21 cellular contexts compared by ENCODE assay signal in the genomic region with DNA sequence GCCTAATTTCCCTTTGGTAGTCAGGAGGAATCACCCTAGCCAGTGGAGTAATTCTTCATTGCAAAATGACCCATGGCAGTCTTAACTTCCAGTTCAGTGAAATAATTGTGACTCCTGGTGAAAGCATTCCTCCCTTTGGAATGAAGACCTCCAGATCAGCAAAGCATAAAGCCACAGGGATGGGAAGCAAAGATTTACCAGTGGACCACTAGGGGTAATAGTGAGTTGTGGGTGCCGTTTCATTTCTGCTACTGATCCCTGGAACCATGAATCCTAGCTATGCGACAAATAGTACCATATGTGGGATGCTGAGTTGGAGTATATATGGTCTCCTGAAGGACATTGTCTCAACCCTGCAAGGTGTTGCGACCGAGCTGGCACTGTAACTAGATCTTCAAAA. TPM values are rescaled to one million over a fixed set of nuclear protein-coding genes. Genes with fewer than 3 reads are reported as not detected.
DNase-seq lines count a peak whose midpoint lies in the region; ATAC-seq and TF ChIP-seq lines count a peak whose summit lies in the region.
"Had no signal": no experiment of that assay in that cellular context is flagged by ENCODE, and none has a peak within 500 bp of the region (broad histone marks: within the 10 kb centered on the region; RNA-seq: fewer than 3 reads in every experiment).

No MANE protein-coding gene starts in this region.

- H3K27me3 ChIP-seq in PC-3 (ENCODE audit: low read length): no peaks in the 10 kb centered on the region
- H3K27me3 ChIP-seq in neural progenitor cell: no peaks in the 10 kb centered on the region
- H3K27me3 ChIP-seq in body of pancreas: no peaks in the 10 kb centered on the region
- H3K27me3 ChIP-seq: BLaER1 treated with 17β-estradiol and CSF1 and Interleukin-3, amounts not matched to agents 10 nM and 100 nM; breast epithelium; hepatocyte had no signal

- H3K9me3 Mint-ChIP-seq in endothelial cell (ENCODE audit: unreplicated experiment): no peaks in the 10 kb centered on the region
- no peaks in the 10 kb centered on the region for H3K9me3 Mint-ChIP-seq in neural progenitor cell

- H3K9me2 ChIP-seq in PC-3 (replicated peaks; ENCODE audit: low read length): no peaks in the 10 kb centered on the region

- H3K4me1 Mint-ChIP-seq in endothelial cell (ENCODE audit: unreplicated experiment) (no peaks in the 10 kb centered on the region), neural progenitor cell (no peaks in the 10 kb centered on the region)

- H3K4me3 Mint-ChIP-seq in endothelial cell (ENCODE audit: unreplicated experiment) (no peak overlapping the region), neural progenitor cell (no peak overlapping the region)

- no peak overlapping the region for H3K9ac ChIP-seq in PC-3 (ENCODE audit: low read length)
- H3K9ac ChIP-seq in neural progenitor cell: no peak overlapping the region
- H3K9ac ChIP-seq: BLaER1 treated with 17β-estradiol and CSF1 and Interleukin-3, amounts not matched to agents 10 nM and 100 nM had no signal

- WGBS in body of pancreas, 2 donors: 76 to 82% methylated on average over 4 of the region's 4 CpGs

- no peak overlapping the region for H3K4me2 ChIP-seq in PC-3 (ENCODE audit: low read length)
- no peak overlapping the region for H3K4me2 ChIP-seq in neural progenitor cell
- H3K4me2 ChIP-seq: hepatocyte had no signal

- POLR2A ChIA-PET in PC-3 (lab: Charles Lee; ENCODE audit: unreplicated experiment): no interaction called here

- H4K20me1 ChIP-seq in PC-3 (ENCODE audit: low read length): no peaks in the 10 kb centered on the region
- H4K20me1 ChIP-seq in neural progenitor cell (ENCODE audit: low read depth): peaks cover 42% of the 10 kb centered on the region

- no peaks in the 10 kb centered on the region for H3K9me3 ChIP-seq in PC-3 (ENCODE audit: low read length)
- no peaks in the 10 kb centered on the region for H3K9me3 ChIP-seq in neural progenitor cell (ENCODE audit: low read depth)
- no peaks in the 10 kb centered on the region for H3K9me3 ChIP-seq in body of pancreas
- H3K9me3 ChIP-seq: BLaER1 treated with 17β-estradiol and CSF1 and Interleukin-3, amounts not matched to agents 10 nM and 100 nM; breast epithelium; psoas muscle had no signal

- H3K27ac Mint-ChIP-seq in endothelial cell (ENCODE audit: unreplicated experiment) (no peak overlapping the region), neural progenitor cell (no peak overlapping the region)

- H3K4me1 ChIP-seq in PC-3 (ENCODE audit: insufficient read depth, low read length) (no peaks in the 10 kb centered on the region), neural progenitor cell (no peaks in the 10 kb centered on the region), body of pancreas (no peaks in the 10 kb centered on the region)
- H3K4me1 ChIP-seq: breast epithelium, psoas muscle had no signal

- H2AFZ ChIP-seq in PC-3 (ENCODE audit: low read length) (no peak overlapping the region), neural progenitor cell (replicated peaks) (no peak overlapping the region)
- H2AFZ ChIP-seq: hepatocyte had no signal

- H3K27ac ChIP-seq in PC-3 (ENCODE audit: low read length) (no peak overlapping the region), neural progenitor cell (peak overlapping the region; percentile 21), body of pancreas (no peak overlapping the region)
- H3K27ac ChIP-seq: BLaER1 treated with 17β-estradiol and CSF1 and Interleukin-3, amounts not matched to agents 10 nM and 100 nM; breast epithelium; hepatocyte; HL-60; psoas muscle had no signal

- no peaks in the 10 kb centered on the region for H3K79me2 ChIP-seq in PC-3 (ENCODE audit: low read length)
- peaks cover 14% of the 10 kb centered on the region for H3K79me2 ChIP-seq in neural progenitor cell (ENCODE audit: low read depth)
- H3K79me2 ChIP-seq: hepatocyte had no signal

- peak; percentile 38; the same call in 1 of the 2 replicates for ATAC-seq in PC-3
- ATAC-seq in body of pancreas: no peak
- ATAC-seq: psoas muscle had no signal

- peaks cover 11% of the 10 kb centered on the region for H3K36me3 Mint-ChIP-seq in endothelial cell (ENCODE audit: low read depth, unreplicated experiment)
- H3K36me3 Mint-ChIP-seq in neural progenitor cell: peaks cover 26% of the 10 kb centered on the region

- H3K27me3 Mint-ChIP-seq in endothelial cell (ENCODE audit: unreplicated experiment) (peaks cover 2% of the 10 kb centered on the region), neural progenitor cell (ENCODE audit: insufficient read depth, low read depth) (no peaks in the 10 kb centered on the region)

- TF ChIP-seq POLR2A in body of pancreas (IDR thresholded peaks at IDR 0.05): no peak

- intact Hi-C loops in PC-3 (cut with micrococcal nuclease) (no loop called here), body of pancreas (cut with DNase I) (no loop called here)

- H3K4me3 ChIP-seq in PC-3 (ENCODE audit: low read length) (no peak overlapping the region), neural progenitor cell (no peak overlapping the region), body of pancreas (no peak overlapping the region)
- H3K4me3 ChIP-seq: BLaER1 treated with 17β-estradiol and CSF1 and Interleukin-3, amounts not matched to agents 10 nM and 100 nM; breast epithelium; hepatocyte; psoas muscle had no signal

- TF ChIP-seq CTCF in PC-3 (conservative IDR thresholded peaks at IDR 0.05; ENCODE audit: low read depth, low read length) (peak; percentile 41), endothelial cell (IDR thresholded peaks at IDR 0.05; ENCODE audit: unreplicated experiment) (peak; percentile 26), neural progenitor cell (IDR thresholded peaks at IDR 0.05) (peak; percentile 27), body of pancreas (IDR thresholded peaks at IDR 0.05) (no peak)

- DNase-seq in ELR (ENCODE audit: low read depth): peak; percentile 36
- DNase-seq in PC-3: peak; percentile 17
- no peak for DNase-seq in endothelial cell (ENCODE audit: low spot score)
- no peak for DNase-seq in neural progenitor cell (ENCODE audit: low spot score)
- no peak for DNase-seq in SK-N-DZ (ENCODE audit: low spot score)
- no peak for DNase-seq in DMS53 treated with DMSO at 0.1 percent for 48 hours (lab: John Stamatoyannopoulos, UW; ENCODE audit: unreplicated experiment)
- no peak for DNase-seq in body of pancreas
- DNase-seq: activated CD4-positive, CD25-positive, alpha-beta regulatory T cell; MV-4-11; NCI-H2029; NCI-H510A treated with DMSO at 0.1 percent for 48 hours; psoas muscle; SHP77 treated with DMSO at 0.1 percent for 48 hours; stimulated activated CD8-positive, alpha-beta memory T cell treated with anti-CD3 and anti-CD28 coated beads, Interleukin-4, amount 100 ng/mL, for 48 hours; substantia nigra had no signal

- H3F3A ChIP-seq in PC-3 (ENCODE audit: low read length, unreplicated experiment) (no peaks in the 10 kb centered on the region), neural progenitor cell (ENCODE audit: low read depth) (peaks cover 49% of the 10 kb centered on the region)

- peaks cover 28% of the 10 kb centered on the region for H3K36me3 ChIP-seq in PC-3 (ENCODE audit: low read depth, low read length)
- H3K36me3 ChIP-seq in neural progenitor cell: peaks cover under 1% of the 10 kb centered on the region
- peaks cover 0 to 3% of the 10 kb centered on the region in 2 donors for H3K36me3 ChIP-seq in body of pancreas (replicated peaks in 1 of 2; ENCODE audit: insufficient read depth in 1 of 2, low read depth in 2 of 2)
- H3K36me3 ChIP-seq: breast epithelium had no signal

- CTCF ChIA-PET in PC-3 (lab: Charles Lee): no interaction called here

- no TSS peak for BruUV-seq in PC-3 (replicated peaks; lab: Mats Ljungman, UMichigan)

RNA-seq across cellular contexts. Expression of a gene that starts 13.7 kb away (rescaled TPM):
- total RNA-seq in PC-3 (2014; rRNA removed) (38.0 and 50.3 TPM in 2 replicates), endothelial cell (ENCODE audit: unreplicated experiment) (14.6 TPM), neural progenitor cell (ENCODE audit: low replicate concordance) (46.8 and 52.6 TPM in 2 replicates), body of pancreas (10 to 100 TPM; 10.6 to 14.5 TPM)
- 23.6 and 26.4 TPM in 2 replicates for polyA plus RNA-seq in SK-N-DZ (2014; cell fraction: cytosol; rRNA removed)
- polyA plus RNA-seq in SK-N-DZ (2014; cell fraction: nucleus; rRNA removed): 12.4 and 18.6 TPM in 2 replicates

RNA-seq across cellular contexts. Expression of a gene that starts 51.3 kb away (rescaled TPM):
- total RNA-seq in PC-3 (2014; rRNA removed) (not detected in 2 replicates), endothelial cell (ENCODE audit: unreplicated experiment) (not detected), neural progenitor cell (ENCODE audit: low replicate concordance) (0.13 and 0.37 TPM in 2 replicates), body of pancreas (not detected)
- not detected in 2 replicates for polyA plus RNA-seq in SK-N-DZ (2014; cell fraction: cytosol; rRNA removed)
- not detected in 2 replicates for polyA plus RNA-seq in SK-N-DZ (2014; cell fraction: nucleus; rRNA removed)
- total RNA-seq: breast epithelium, dermis microvascular lymphatic vessel endothelial cell, hepatocyte, psoas muscle had no signal
- polyA plus RNA-seq: hepatocyte, neural cell had no signal

Comparison
In these comparisons a context has a peak if more than half of its experiments do, and no peak if none do; other contexts are left out.
1. DNase-seq: peak in ELR (single experiment) and PC-3 (single experiment); none in endothelial cell (single experiment), neural progenitor cell (single experiment), SK-N-DZ (single experiment), DMS53 treated with DMSO at 0.1 percent for 48 hours (single experiment) and body of pancreas (0 of 4).
2. CTCF ChIP-seq: peak in PC-3 (single experiment), endothelial cell (single experiment) and neural progenitor cell (single experiment); none in body of pancreas (0 of 7).